8 cellular contexts compared by ENCODE assay signal in the genomic region with DNA sequence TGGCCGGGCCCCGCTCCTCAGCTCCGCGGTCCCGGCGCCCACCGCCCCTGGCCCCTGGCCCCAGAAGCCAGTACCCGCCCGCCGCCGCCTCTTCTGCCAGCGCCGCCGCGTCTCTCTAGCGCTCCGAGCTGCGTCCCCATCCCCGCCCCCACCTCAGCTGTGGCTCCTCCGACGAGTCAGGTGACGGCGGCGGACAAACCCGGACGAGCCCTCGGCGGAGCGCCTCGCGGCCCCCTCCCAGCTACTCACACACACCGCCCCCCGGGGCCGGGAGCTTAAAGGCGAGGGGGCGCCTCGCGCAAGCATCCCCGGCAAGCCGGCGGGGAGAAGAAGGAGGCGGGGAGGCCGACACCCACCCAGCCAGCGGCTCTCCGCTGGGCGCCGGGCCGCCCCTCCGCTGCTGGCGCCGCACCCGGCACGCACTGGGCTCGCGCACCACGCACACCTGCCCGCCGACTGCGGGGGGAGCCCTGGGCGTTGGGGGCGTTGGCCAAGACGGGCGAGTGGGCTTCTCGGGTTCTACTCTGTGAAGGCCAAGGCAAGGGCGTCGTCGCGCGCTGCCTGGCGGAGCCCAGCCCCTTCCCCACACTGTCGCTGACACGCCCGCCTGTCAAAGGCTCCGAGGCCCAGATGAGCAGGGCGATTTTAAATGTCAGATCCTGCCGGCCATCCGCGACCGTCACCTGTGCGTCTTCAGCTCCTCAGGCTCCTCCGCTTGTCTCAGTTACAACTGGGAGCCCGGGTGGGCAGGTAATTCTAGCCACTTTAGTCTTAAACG. TPM values are rescaled to one million over a fixed set of nuclear protein-coding genes. Genes with fewer than 3 reads are reported as not detected.
DNase-seq lines count a peak whose midpoint lies in the region; ATAC-seq and TF ChIP-seq lines count a peak whose summit lies in the region.

A gene with protein sequence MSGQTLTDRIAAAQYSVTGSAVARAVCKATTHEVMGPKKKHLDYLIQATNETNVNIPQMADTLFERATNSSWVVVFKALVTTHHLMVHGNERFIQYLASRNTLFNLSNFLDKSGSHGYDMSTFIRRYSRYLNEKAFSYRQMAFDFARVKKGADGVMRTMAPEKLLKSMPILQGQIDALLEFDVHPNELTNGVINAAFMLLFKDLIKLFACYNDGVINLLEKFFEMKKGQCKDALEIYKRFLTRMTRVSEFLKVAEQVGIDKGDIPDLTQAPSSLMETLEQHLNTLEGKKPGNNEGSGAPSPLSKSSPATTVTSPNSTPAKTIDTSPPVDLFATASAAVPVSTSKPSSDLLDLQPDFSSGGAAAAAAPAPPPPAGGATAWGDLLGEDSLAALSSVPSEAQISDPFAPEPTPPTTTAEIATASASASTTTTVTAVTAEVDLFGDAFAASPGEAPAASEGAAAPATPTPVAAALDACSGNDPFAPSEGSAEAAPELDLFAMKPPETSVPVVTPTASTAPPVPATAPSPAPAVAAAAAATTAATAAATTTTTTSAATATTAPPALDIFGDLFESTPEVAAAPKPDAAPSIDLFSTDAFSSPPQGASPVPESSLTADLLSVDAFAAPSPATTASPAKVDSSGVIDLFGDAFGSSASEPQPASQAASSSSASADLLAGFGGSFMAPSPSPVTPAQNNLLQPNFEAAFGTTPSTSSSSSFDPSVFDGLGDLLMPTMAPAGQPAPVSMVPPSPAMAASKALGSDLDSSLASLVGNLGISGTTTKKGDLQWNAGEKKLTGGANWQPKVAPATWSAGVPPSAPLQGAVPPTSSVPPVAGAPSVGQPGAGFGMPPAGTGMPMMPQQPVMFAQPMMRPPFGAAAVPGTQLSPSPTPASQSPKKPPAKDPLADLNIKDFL (minus strand): TSS at position 132 of the 778 bp plus-strand sequence. CDS start 1,174 bp downstream, outside the sequence.

- CTCF ChIA-PET in CD4-positive, alpha-beta memory T cell (lab: Charles Lee; ENCODE audit: partially characterized antibody) = no interaction called here
- CTCF ChIA-PET in activated CD8-positive, alpha-beta memory T cell treated with anti-CD3 and anti-CD28 coated beads, Interleukin-2, amount 10 ng/mL, durations not matched to agents 7 days and 5 days (lab: Charles Lee) = no interaction called here

- POLR2A ChIA-PET in CD4-positive, alpha-beta memory T cell (lab: Charles Lee; ENCODE audit: partially characterized antibody) = no interaction called here

- H3K9me3 Mint-ChIP-seq in CD4-positive, alpha-beta memory T cell = peaks cover 3 to 20% (median 10%) of the 10 kb centered on the region in 8 donors
- no peaks in the 10 kb centered on the region for H3K9me3 Mint-ChIP-seq in activated CD8-positive, alpha-beta memory T cell treated with anti-CD3 and anti-CD28 coated beads, Interleukin-2, amount 10 ng/mL, durations not matched to agents 7 days and 5 days (ENCODE audit: low read depth)

- TF ChIP-seq POLR2A in right lobe of liver (IDR thresholded peaks at IDR 0.05) = no peak

- H3K4me3 Mint-ChIP-seq in CD4-positive, alpha-beta memory T cell = peak within 1 kb of the TSS in 3 of 8 donors; percentile 40 to 56 (median 45)
- H3K4me3 Mint-ChIP-seq in activated CD8-positive, alpha-beta memory T cell treated with anti-CD3 and anti-CD28 coated beads, Interleukin-2, amount 10 ng/mL, durations not matched to agents 7 days and 5 days = no peak within 1 kb of the TSS

- intact Hi-C loops in right lobe of liver (cut with DNase I) = no loop called here
- intact Hi-C loops in CD4-positive, alpha-beta memory T cell (cut with micrococcal nuclease) = no loop called here

- peak within 1 kb of the TSS in 2 of 3 donors; percentile 4 to 42 for H3K4me3 ChIP-seq in right lobe of liver
- peak within 1 kb of the TSS; percentile 35 for H3K4me3 ChIP-seq in thymus (ENCODE audit: low read length)
- no peak within 1 kb of the TSS for H3K4me3 ChIP-seq in CD4-positive, alpha-beta memory T cell (ENCODE audit: low read length in 2 of 2)

- peaks cover 0 to 13% (median 0%) of the 10 kb centered on the region in 4 donors for H3K4me1 ChIP-seq in right lobe of liver
- no peaks in the 10 kb centered on the region for H3K4me1 ChIP-seq in thymus (ENCODE audit: control insufficient read depth, insufficient read depth, low read length)
- H3K4me1 ChIP-seq in CD4-positive, alpha-beta memory T cell (ENCODE audit: insufficient read depth, low read length) = no peaks in the 10 kb centered on the region

- H3K36me3 ChIP-seq in right lobe of liver = no peaks in the 10 kb centered on the region
- no peaks in the 10 kb centered on the region for H3K36me3 ChIP-seq in thymus (ENCODE audit: control insufficient read depth, insufficient read depth)
- no peaks in the 10 kb centered on the region for H3K36me3 ChIP-seq in CD4-positive, alpha-beta memory T cell (ENCODE audit: insufficient read depth, low read length)

- DNase-seq in activated CD4-positive, alpha-beta T cell treated with anti-CD3 and anti-CD28 coated beads for 48 hours = peak; percentile 13
- DNase-seq in activated CD4-positive, alpha-beta T cell treated with anti-CD3 and anti-CD28 coated beads for 1 hour = no peak
- DNase-seq in NCI-H345 treated with DMSO at 0.1 percent for 48 hours (lab: John Stamatoyannopoulos, UW; ENCODE audit: unreplicated experiment) (peak; percentile 63), cerebellum (ENCODE audit: low spot score) (peak; percentile 90), right lobe of liver (peak in 1 of 3 donors; percentile 17)
- no peak for DNase-seq in CD4-positive, alpha-beta memory T cell
- no peak for DNase-seq in activated CD8-positive, alpha-beta memory T cell treated with anti-CD3 and anti-CD28 coated beads, Interleukin-2, amount 10 ng/mL, durations not matched to agents 7 days and 5 days

- H3K27ac Mint-ChIP-seq in CD4-positive, alpha-beta memory T cell = no peak within 1 kb of the TSS
- no peak within 1 kb of the TSS for H3K27ac Mint-ChIP-seq in activated CD8-positive, alpha-beta memory T cell treated with anti-CD3 and anti-CD28 coated beads, Interleukin-2, amount 10 ng/mL, durations not matched to agents 7 days and 5 days

- no peaks in the 10 kb centered on the region for H3K9me3 ChIP-seq in right lobe of liver
- H3K9me3 ChIP-seq in thymus (ENCODE audit: control insufficient read depth) = no peaks in the 10 kb centered on the region
- no peaks in the 10 kb centered on the region for H3K9me3 ChIP-seq in CD4-positive, alpha-beta memory T cell (ENCODE audit: control insufficient read depth in 1 of 2, low read length in 2 of 2)

- ATAC-seq in right lobe of liver = peak in 1 of 4 donors; percentile 24
- no peak for ATAC-seq in activated CD8-positive, alpha-beta memory T cell treated with anti-CD3 and anti-CD28 coated beads, Interleukin-2, amount 10 ng/mL, durations not matched to agents 7 days and 5 days

- no peaks in the 10 kb centered on the region for H3K36me3 Mint-ChIP-seq in CD4-positive, alpha-beta memory T cell
- H3K36me3 Mint-ChIP-seq in activated CD8-positive, alpha-beta memory T cell treated with anti-CD3 and anti-CD28 coated beads, Interleukin-2, amount 10 ng/mL, durations not matched to agents 7 days and 5 days = peaks cover 2% of the 10 kb centered on the region

- WGBS in right lobe of liver (ENCODE audit: insufficient coverage, low coverage, low lambda C conversion rate, missing lambda C conversion rate) = under 1% methylated on average over 16 of the region's 83 CpGs
- WGBS in thymus = 2% methylated on average over 83 of the region's 83 CpGs

- H3K27me3 Mint-ChIP-seq in CD4-positive, alpha-beta memory T cell = peaks cover 23 to 31% of the 10 kb centered on the region in 2 donors
- H3K27me3 Mint-ChIP-seq in activated CD8-positive, alpha-beta memory T cell treated with anti-CD3 and anti-CD28 coated beads, Interleukin-2, amount 10 ng/mL, durations not matched to agents 7 days and 5 days = peaks cover 38% of the 10 kb centered on the region

- H3K4me1 Mint-ChIP-seq in CD4-positive, alpha-beta memory T cell = peaks cover 0 to 4% (median 2%) of the 10 kb centered on the region in 4 donors
- H3K4me1 Mint-ChIP-seq in activated CD8-positive, alpha-beta memory T cell treated with anti-CD3 and anti-CD28 coated beads, Interleukin-2, amount 10 ng/mL, durations not matched to agents 7 days and 5 days = peaks cover 3% of the 10 kb centered on the region

- peaks cover 0 to 9% of the 10 kb centered on the region in 2 donors for H3K27me3 ChIP-seq in right lobe of liver
- peaks cover 41% of the 10 kb centered on the region for H3K27me3 ChIP-seq in thymus (ENCODE audit: control insufficient read depth, insufficient read depth)
- H3K27me3 ChIP-seq in CD4-positive, alpha-beta memory T cell (ENCODE audit: insufficient read depth, low read length) = peaks cover 13% of the 10 kb centered on the region

- TF ChIP-seq CTCF in right lobe of liver (IDR thresholded peaks at IDR 0.05) = no peak

- H3K27ac ChIP-seq in right lobe of liver (no peak within 1 kb of the TSS), thymus (ENCODE audit: low read depth) (no peak within 1 kb of the TSS)
- H3K27ac ChIP-seq in CD4-positive, alpha-beta memory T cell (ENCODE audit: low read depth, low read length) = no peak within 1 kb of the TSS

RNA-seq across cellular contexts. Expression of the gene that starts here (rescaled TPM):
- total RNA-seq in cerebellum = 81.5 TPM
- total RNA-seq in right lobe of liver = not detected
- polyA plus RNA-seq in thymus = 0.66 TPM
- total RNA-seq in CD4-positive, alpha-beta memory T cell = not detected
- not detected for polyA plus RNA-seq in CD4-positive, alpha-beta memory T cell
- total RNA-seq in activated CD8-positive, alpha-beta memory T cell treated with anti-CD3 and anti-CD28 coated beads, Interleukin-2, amount 10 ng/mL, durations not matched to agents 7 days and 5 days = not detected

Comparison
In these comparisons a context has a peak if more than half of its experiments do, and no peak if none do; other contexts are left out.
1. RNA of the gene that starts here (total RNA-seq): 81.5 TPM in cerebellum (single experiment); not detected in right lobe of liver, not detected in CD4-positive, alpha-beta memory T cell and not detected in activated CD8-positive, alpha-beta memory T cell treated with anti-CD3 and anti-CD28 coated beads, Interleukin-2, amount 10 ng/mL, durations not matched to agents 7 days and 5 days; every median in the first group is over 10 times any median in the second.
2. DNase-seq: peak in activated CD4-positive, alpha-beta T cell treated with anti-CD3 and anti-CD28 coated beads for 48 hours (single experiment), NCI-H345 treated with DMSO at 0.1 percent for 48 hours (single experiment) and cerebellum (single experiment); none in activated CD4-positive, alpha-beta T cell treated with anti-CD3 and anti-CD28 coated beads for 1 hour (single experiment), CD4-positive, alpha-beta memory T cell (0 of 5) and activated CD8-positive, alpha-beta memory T cell treated with anti-CD3 and anti-CD28 coated beads, Interleukin-2, amount 10 ng/mL, durations not matched to agents 7 days and 5 days (single experiment).
3. H3K4me3 ChIP-seq: peak in right lobe of liver (2 of 3) and thymus (single experiment); none in CD4-positive, alpha-beta memory T cell (0 of 2).